ENCODE assay signal across 11 cellular contexts in the genomic region with DNA sequence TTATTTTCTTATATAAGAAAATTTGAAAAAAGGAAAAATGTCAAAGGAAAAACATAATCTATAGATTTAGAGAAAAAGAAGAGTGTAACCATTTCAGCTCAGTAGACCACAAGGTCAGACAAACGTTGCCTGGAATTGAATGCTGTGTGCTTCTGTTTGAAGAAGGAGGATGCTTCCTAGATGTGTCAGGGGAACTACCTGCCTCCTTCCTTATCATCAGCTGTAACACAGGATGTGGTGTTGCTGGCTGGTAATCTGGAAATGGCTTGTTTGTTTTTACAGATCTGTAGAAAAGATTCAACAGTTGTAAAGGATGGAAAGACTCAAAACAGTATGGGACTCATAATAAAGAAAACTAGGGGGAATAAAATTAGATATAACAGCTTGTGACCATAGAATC.
DNase-seq lines count a peak whose midpoint lies in the region; ATAC-seq and TF ChIP-seq lines count a peak whose summit lies in the region.
"Had no signal": no experiment of that assay in that cellular context is flagged by ENCODE, and none has a peak within 500 bp of the region (broad histone marks: within the 10 kb centered on the region; RNA-seq: fewer than 3 reads in every experiment).

No MANE protein-coding gene starts in this region.

- no peaks in the 10 kb centered on the region for H3F3A ChIP-seq in PC-3 (ENCODE audit: low read length, unreplicated experiment)

- no peak for TF ChIP-seq CTCF in PC-3 (conservative IDR thresholded peaks at IDR 0.05; ENCODE audit: low read depth, low read length)
- no peak for TF ChIP-seq CTCF in thyroid gland (IDR thresholded peaks at IDR 0.05)

- WGBS in thyroid gland, 2 donors, result 8 to 17% methylated on average over 1 of the region's 1 CpG

- no peaks in the 10 kb centered on the region for H3K9me3 ChIP-seq in PC-3 (ENCODE audit: low read length)
- no peaks in the 10 kb centered on the region for H3K9me3 ChIP-seq in thyroid gland

- H3K27me3 Mint-ChIP-seq in activated CD4-positive, alpha-beta T cell treated with anti-CD3 and anti-CD28 coated beads for 36 hours, result peaks cover 2% of the 10 kb centered on the region

- no TSS peak for BruUV-seq in PC-3 (replicated peaks; lab: Mats Ljungman, UMichigan)

- no peaks in the 10 kb centered on the region for H3K79me2 ChIP-seq in PC-3 (ENCODE audit: low read length)

- intact Hi-C loops in activated CD4-positive, alpha-beta T cell treated with anti-CD3 and anti-CD28 coated beads for 36 hours (cut with DNase I, micrococcal nuclease), result no loop called here
- intact Hi-C loops in PC-3 (cut with micrococcal nuclease), result no loop called here
- intact Hi-C loops in thyroid gland (cut with DNase I), result no loop called here

- no peak overlapping the region for H3K4me3 Mint-ChIP-seq in activated CD4-positive, alpha-beta T cell treated with anti-CD3 and anti-CD28 coated beads for 36 hours

- H3K27ac Mint-ChIP-seq in activated CD4-positive, alpha-beta T cell treated with anti-CD3 and anti-CD28 coated beads for 36 hours, result no peak overlapping the region

- H3K27me3 ChIP-seq in PC-3 (ENCODE audit: low read length) (no peaks in the 10 kb centered on the region), thyroid gland (no peaks in the 10 kb centered on the region)

- CTCF ChIA-PET in activated CD4-positive, alpha-beta T cell treated with anti-CD3 and anti-CD28 coated beads for 36 hours (lab: Charles Lee), result interaction anchor here (1.8 kb wide), 1 partner anchor 10 kb away, joined by 7 read pairs; no protein-coding TSS in a partner anchor
- CTCF ChIA-PET in PC-3 (lab: Charles Lee), result interaction anchor here (0.6 kb wide), 2 partner anchors 9 to 56 kb away, joined by 3 to 34 read pairs; no protein-coding TSS in a partner anchor

- no peaks in the 10 kb centered on the region for H3K36me3 Mint-ChIP-seq in activated CD4-positive, alpha-beta T cell treated with anti-CD3 and anti-CD28 coated beads for 36 hours (ENCODE audit: low read depth)

- H3K36me3 ChIP-seq in PC-3 (ENCODE audit: low read depth, low read length), result no peaks in the 10 kb centered on the region
- H3K36me3 ChIP-seq in thyroid gland, result no peaks in the 10 kb centered on the region

- no peak overlapping the region for H2AFZ ChIP-seq in PC-3 (ENCODE audit: low read length)

- POLR2A ChIA-PET in activated CD4-positive, alpha-beta T cell treated with anti-CD3 and anti-CD28 coated beads for 36 hours (lab: Charles Lee), result no interaction called here
- POLR2A ChIA-PET in PC-3 (lab: Charles Lee; ENCODE audit: unreplicated experiment), result no interaction called here

- H3K9me2 ChIP-seq in PC-3 (replicated peaks; ENCODE audit: low read length), result no peaks in the 10 kb centered on the region

- TF ChIP-seq POLR2A in thyroid gland (IDR thresholded peaks at IDR 0.05), result no peak

- DNase-seq in activated CD4-positive, alpha-beta T cell treated with anti-CD3 and anti-CD28 coated beads for 36 hours, result peak; percentile 4
- no peak for DNase-seq in activated CD4-positive, alpha-beta T cell treated with anti-CD3 and anti-CD28 coated beads for 1 hour
- DNase-seq in PC-3 (peak; percentile 89), non-pigmented ciliary epithelial cell (ENCODE audit: low read depth) (peak; percentile 67), AG20443 (ENCODE audit: low spot score) (no peak), NOMO-1 treated with DMSO at 0.1 percent for 48 hours (lab: John Stamatoyannopoulos, UW; ENCODE audit: unreplicated experiment) (no peak), thyroid gland (no peak)
- DNase-seq: 8988T, left colon, NCI-H2171 treated with DMSO at 0.1 percent for 48 hours had no signal

- H3K27ac ChIP-seq in PC-3 (ENCODE audit: low read length) (peak overlapping the region; percentile 33; the same call in 1 of the 2 replicates), thyroid gland (no peak overlapping the region)

- H3K4me3 ChIP-seq in PC-3 (ENCODE audit: low read length) (no peak overlapping the region), thyroid gland (replicated peaks in 1 of 3) (no peak overlapping the region)

- H4K20me1 ChIP-seq in PC-3 (ENCODE audit: low read length), result no peaks in the 10 kb centered on the region

- no peak for ATAC-seq in activated CD4-positive, alpha-beta T cell treated with anti-CD3 and anti-CD28 coated beads for 36 hours
- peak; percentile 80 for ATAC-seq in HG02759 (IDR thresholded peaks at IDR 0.05; ENCODE audit: unreplicated experiment)
- ATAC-seq in PC-3, result peak; percentile 97
- ATAC-seq: left colon had no signal

- H3K9ac ChIP-seq in PC-3 (ENCODE audit: low read length), result no peak overlapping the region

- H3K4me2 ChIP-seq in PC-3 (ENCODE audit: low read length), result peak overlapping the region; percentile 4; the same call in 1 of the 2 replicates

- no peaks in the 10 kb centered on the region for H3K9me3 Mint-ChIP-seq in activated CD4-positive, alpha-beta T cell treated with anti-CD3 and anti-CD28 coated beads for 36 hours (ENCODE audit: low read depth)

- peaks cover 3% of the 10 kb centered on the region for H3K4me1 Mint-ChIP-seq in activated CD4-positive, alpha-beta T cell treated with anti-CD3 and anti-CD28 coated beads for 36 hours

- peaks cover 23% of the 10 kb centered on the region for H3K4me1 ChIP-seq in PC-3 (ENCODE audit: insufficient read depth, low read length)
- H3K4me1 ChIP-seq in thyroid gland, result no peaks in the 10 kb centered on the region

Comparison
In these comparisons a context has a peak if more than half of its experiments do, and no peak if none do; other contexts are left out.
1. DNase-seq: peak in activated CD4-positive, alpha-beta T cell treated with anti-CD3 and anti-CD28 coated beads for 36 hours (single experiment), PC-3 (single experiment) and non-pigmented ciliary epithelial cell (single experiment); none in activated CD4-positive, alpha-beta T cell treated with anti-CD3 and anti-CD28 coated beads for 1 hour (single experiment), AG20443 (single experiment), NOMO-1 treated with DMSO at 0.1 percent for 48 hours (single experiment) and thyroid gland (0 of 2).